ENCODE assay signal across 23 cellular contexts in the genomic region with DNA sequence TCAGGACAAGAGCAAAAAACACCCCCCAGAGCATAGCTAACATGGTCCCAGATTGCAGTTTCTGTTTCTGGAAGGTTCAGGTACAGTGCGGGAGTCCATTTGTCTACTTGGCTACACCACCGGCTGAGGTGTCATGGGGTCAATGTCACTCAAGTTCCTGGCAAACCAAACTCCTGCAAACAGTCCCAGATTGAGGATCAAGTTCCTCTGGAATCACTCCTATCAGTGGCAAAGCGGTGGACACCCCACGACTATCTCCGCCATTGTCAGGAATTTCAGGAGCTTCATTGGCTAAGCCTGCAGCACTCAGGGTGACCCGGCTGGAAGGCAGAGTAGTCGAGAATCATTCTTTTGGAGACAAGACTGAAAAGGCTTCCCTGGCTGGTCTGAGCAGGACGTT. TPM values are rescaled to one million over a fixed set of nuclear protein-coding genes. Genes with fewer than 3 reads are reported as not detected.
DNase-seq lines count a peak whose midpoint lies in the region; ATAC-seq, FAIRE-seq and TF ChIP-seq lines count a peak whose summit lies in the region.
"Had no signal": no experiment of that assay in that cellular context is flagged by ENCODE, and none has a peak within 500 bp of the region (broad histone marks: within the 10 kb centered on the region; RNA-seq: fewer than 3 reads in every experiment).

No MANE protein-coding gene starts in this region.

- H3K79me1 ChIP-seq in H1 (ENCODE audit: low read depth, low read length), result no peaks in the 10 kb centered on the region

- TF ChIP-seq EP300 in H1 (IDR thresholded peaks at IDR 0.05; ENCODE audit: borderline replicate concordance in 1 of 2, low read depth in 2 of 2, low read length in 2 of 2) (no peak), esophagus muscularis mucosa (IDR thresholded peaks at IDR 0.05) (no peak)

- H3K27ac ChIP-seq in H1 (ENCODE audit: low read depth, low read length) (no peak overlapping the region), esophagus muscularis mucosa (replicated peaks in 1 of 4) (no peak overlapping the region), liver (ENCODE audit: low read depth in 1 of 2, low read length in 2 of 2) (peak overlapping the region; percentile 80 to 94)
- H3K27ac ChIP-seq: BLaER1 treated with 17β-estradiol and CSF1 and Interleukin-3, amounts not matched to agents 10 nM and 100 nM; C4-2B had no signal

- TF ChIP-seq RAD21 in H1 (IDR thresholded peaks at IDR 0.05 in 1 of 2, conservative IDR thresholded peaks at IDR 0.05 in 1 of 2; ENCODE audit: low read depth in 2 of 2, low read length in 2 of 2), result no peak
- peak; percentile 23 to 58 for TF ChIP-seq RAD21 in liver (IDR thresholded peaks at IDR 0.05)

- H2BK15ac ChIP-seq in H1 (ENCODE audit: low read length), result no peak overlapping the region

- H3K4me1 ChIP-seq in H1 (replicated peaks in 1 of 4; ENCODE audit: control insufficient read depth in 3 of 4, insufficient read depth in 4 of 4, low read length in 3 of 4) (peaks cover 0 to 6% (median 3%) of the 10 kb centered on the region in 4 experiments; a peak in 5 of 7 replicates), esophagus muscularis mucosa (peaks cover 0 to 19% (median 11%) of the 10 kb centered on the region in 4 donors), liver (ENCODE audit: control insufficient read depth in 4 of 4, insufficient read depth in 4 of 4, low read length in 3 of 4) (peaks cover 0 to 33% (median 12%) of the 10 kb centered on the region in 4 donors)
- H3K4me1 ChIP-seq: BLaER1 treated with 17β-estradiol and CSF1 and Interleukin-3, amounts not matched to agents 10 nM and 100 nM had no signal

- no peak overlapping the region for H2BK5ac ChIP-seq in H1 (ENCODE audit: low read depth, low read length)

- H3K4me2 ChIP-seq in H1 (ENCODE audit: insufficient read depth in 1 of 2, low read depth in 2 of 2, low read length in 2 of 2), result no peak overlapping the region
- H3K4me2 ChIP-seq: BLaER1 treated with 17β-estradiol and CSF1 and Interleukin-3, amounts not matched to agents 10 nM and 100 nM had no signal

- H4K5ac ChIP-seq in H1 (ENCODE audit: insufficient read length, low read depth, low read length), result no peak overlapping the region

- intact Hi-C loops in esophagus muscularis mucosa (cut with DNase I), result no loop called here

- no peak overlapping the region for H2BK120ac ChIP-seq in H1 (replicated peaks; ENCODE audit: low read depth, low read length)

- H2BK20ac ChIP-seq in H1 (ENCODE audit: low read length), result no peak overlapping the region

- H3K4me3 ChIP-seq in H1 (ENCODE audit: extremely low read depth in 1 of 4, insufficient read depth in 2 of 4, low read depth in 3 of 4, low read length in 4 of 4), result no peak overlapping the region
- no peak overlapping the region for H3K4me3 ChIP-seq in esophagus muscularis mucosa
- H3K4me3 ChIP-seq in liver (ENCODE audit: low read depth in 1 of 3, low read length in 3 of 3), result peak overlapping the region; percentile 14 to 64 (median 41)
- H3K4me3 ChIP-seq: BLaER1 treated with 17β-estradiol and CSF1 and Interleukin-3, amounts not matched to agents 10 nM and 100 nM had no signal

- H4K8ac ChIP-seq in H1 (ENCODE audit: extremely low read depth, insufficient read depth, low read length), result no peak overlapping the region

- 84% methylated on average over 8 of the region's 8 CpGs; no CpG with 5 or more reads in 1 of the 2 experiments for WGBS in H1 (ENCODE audit: extremely low coverage in 1 of 2, insufficient coverage in 1 of 2, insufficient read length in 1 of 2, insufficient replicate concordance in 2 of 2, low coverage in 1 of 2, low lambda C conversion rate in 2 of 2, missing lambda C conversion rate in 1 of 2), 2 experiments
- WGBS in esophagus muscularis mucosa, result 83% methylated on average over 8 of the region's 8 CpGs
- WGBS in liver, result 31% methylated on average over 8 of the region's 8 CpGs

- H3K4ac ChIP-seq in H1 (replicated peaks; ENCODE audit: insufficient read length, low read depth, low read length), result no peak overlapping the region

- no peak overlapping the region for H3K18ac ChIP-seq in H1 (ENCODE audit: extremely low read depth, low read length)

- CTCF ChIA-PET in H1 (lab: Charles Lee; ENCODE audit: partially characterized antibody), result interaction anchor here (0.6 to 1.2 kb wide), 2 partner anchors 29 to 44 kb away, joined by 3 read pairs; no protein-coding TSS in a partner anchor

- 0 out of 2 replicates have a peak, but pooled peaks cover 2% of the 10 kb centered on the region for H3K23me2 ChIP-seq in H1 (ENCODE audit: low read depth, low read length)

- H3K36me3 ChIP-seq in H1 (ENCODE audit: control insufficient read depth in 2 of 4, insufficient read depth in 4 of 4, low read length in 3 of 4) (no peaks in the 10 kb centered on the region), esophagus muscularis mucosa (no peaks in the 10 kb centered on the region), liver (ENCODE audit: control insufficient read depth in 4 of 4, insufficient read depth in 3 of 4, low read depth in 1 of 4, low read length in 3 of 4) (peaks cover 0 to 8% (median 3%) of the 10 kb centered on the region in 4 donors)
- H3K36me3 ChIP-seq: BLaER1 treated with 17β-estradiol and CSF1 and Interleukin-3, amounts not matched to agents 10 nM and 100 nM had no signal

- H3K79me2 ChIP-seq in H1 (ENCODE audit: control insufficient read depth in 1 of 2, insufficient read depth in 2 of 2, low read length in 2 of 2), result no peaks in the 10 kb centered on the region

- DNase-seq in H1 (ENCODE audit: low read depth in 1 of 2, low spot score in 2 of 2), result no peak
- DNase-seq in esophagus muscularis mucosa (ENCODE audit: extremely low spot score), result peak; percentile 68
- DNase-seq in left lobe of liver (ENCODE audit: low spot score), result peak; percentile 86
- no peak for DNase-seq in AG20443 (ENCODE audit: low spot score)
- DNase-seq in RKO (ENCODE audit: low spot score), result no peak
- DNase-seq in HCEC 1CT, result no peak
- DNase-seq: 8988T; ACHN; AML-193; Caco-2; Calu3; CD4-positive, alpha-beta T cell; CD8-positive, alpha-beta T cell; DMS79 treated with DMSO at 0.1 percent for 48 hours; GF-D8 had no signal

- peak overlapping the region; percentile 41; the same call in 1 of the 2 replicates for H2AFZ ChIP-seq in H1 (ENCODE audit: low read length)

- H4K91ac ChIP-seq in H1 (replicated peaks; ENCODE audit: insufficient read length, low read length), result no peak overlapping the region

- H3K9me3 ChIP-seq in H1 (ENCODE audit: insufficient read depth in 2 of 2, low read depth in 1 of 2, low read length in 1 of 2) (no peaks in the 10 kb centered on the region), esophagus muscularis mucosa (no peaks in the 10 kb centered on the region), liver (ENCODE audit: control insufficient read depth in 4 of 4, low read length in 3 of 4) (no peaks in the 10 kb centered on the region)
- H3K9me3 ChIP-seq: Caco-2 had no signal

- POLR2A ChIA-PET in H1 (lab: Charles Lee; ENCODE audit: partially characterized antibody), result no interaction called here

- no peak overlapping the region for H2AK5ac ChIP-seq in H1 (ENCODE audit: low read depth, low read length)

- H2BK12ac ChIP-seq in H1 (ENCODE audit: low read depth, low read length), result no peak overlapping the region; the same call in 1 of the 2 replicates

- H3K14ac ChIP-seq in H1 (ENCODE audit: insufficient read length), result no peak overlapping the region

- H3K27me3 ChIP-seq in H1 (replicated peaks in 1 of 4; ENCODE audit: control insufficient read depth in 3 of 4, extremely low read depth in 1 of 4, insufficient read depth in 3 of 4, low read length in 3 of 4), result no peaks in the 10 kb centered on the region
- no peaks in the 10 kb centered on the region for H3K27me3 ChIP-seq in esophagus muscularis mucosa
- no peaks in the 10 kb centered on the region for H3K27me3 ChIP-seq in liver (ENCODE audit: control insufficient read depth in 4 of 4, insufficient read depth in 4 of 4, low read length in 3 of 4)
- H3K27me3 ChIP-seq: BLaER1 treated with 17β-estradiol and CSF1 and Interleukin-3, amounts not matched to agents 10 nM and 100 nM had no signal

- FAIRE-seq in H1 (lab: Jason Lieb, UNC), result no peak
- FAIRE-seq: A204.1, D721Med, G401.6, GM12891 had no signal

- H4K20me1 ChIP-seq in H1 (replicated peaks in 1 of 2; ENCODE audit: control insufficient read depth in 1 of 2, insufficient read depth in 2 of 2, low read length in 2 of 2), result peaks cover 0 to under 1% of the 10 kb centered on the region in 2 experiments
- H4K20me1 ChIP-seq: BLaER1 treated with 17β-estradiol and CSF1 and Interleukin-3, amounts not matched to agents 10 nM and 100 nM had no signal

- no peak overlapping the region for H3K23ac ChIP-seq in H1 (ENCODE audit: insufficient read length)

- TF ChIP-seq POLR2A in H1 (IDR thresholded peaks at IDR 0.05; ENCODE audit: control extremely low read depth in 1 of 2, low read depth in 2 of 2, low read length in 2 of 2) (no peak), esophagus muscularis mucosa (IDR thresholded peaks at IDR 0.05; ENCODE audit: low read depth) (no peak)

- no peak for TF ChIP-seq CTCF in H1 (IDR thresholded peaks at IDR 0.05; ENCODE audit: control extremely low read depth in 1 of 3, insufficient read depth in 1 of 3, low read depth in 1 of 3, low read length in 3 of 3)
- TF ChIP-seq CTCF in esophagus muscularis mucosa (IDR thresholded peaks at IDR 0.05), result no peak
- TF ChIP-seq CTCF in liver (IDR thresholded peaks at IDR 0.05; ENCODE audit: low read depth, low read length, missing input control), result no peak

- H3K56ac ChIP-seq in H1 (replicated peaks; ENCODE audit: insufficient read length, low read depth, low read length), result no peak overlapping the region

- H3K9ac ChIP-seq in H1 (replicated peaks in 1 of 4; ENCODE audit: extremely low read depth in 1 of 4, low read depth in 3 of 4, low read length in 3 of 4) (no peak overlapping the region), liver (ENCODE audit: low read depth in 1 of 2, low read length in 2 of 2) (peak overlapping the region in 1 of 2 donors; percentile 82)
- H3K9ac ChIP-seq: BLaER1 treated with 17β-estradiol and CSF1 and Interleukin-3, amounts not matched to agents 10 nM and 100 nM had no signal

- peak; percentile 79 for ATAC-seq in left lobe of liver
- ATAC-seq in HG03196 (IDR thresholded peaks at IDR 0.05; ENCODE audit: unreplicated experiment), result no peak
- ATAC-seq: CD8-positive, alpha-beta T cell had no signal

RNA-seq across cellular contexts. Expression of a gene that starts 41.8 kb away (rescaled TPM):
- total RNA-seq in H1 (2021; fragmentation: NEBNext Ultra II Directional; extraction: Animal tissue kit (Norgen Biotek cat#: 25700)), result 0.45 and 0.98 TPM in 2 replicates
- polyA plus RNA-seq in H1 (2011; rRNA removed) (0.12 and 0.16 TPM in 2 replicates), liver (1,000 to 10,000 TPM in 1 of 2 donors, 100 to 1,000 TPM in 1; 471 to 1,107 TPM)
- 0.30 TPM for polyA plus RNA-seq in H1 (2011; cell fraction: cytosol; rRNA removed)
- 0.74 TPM for polyA plus RNA-seq in H1 (2011; cell fraction: nucleus; rRNA removed)
- polyA plus RNA-seq in H1 (2012, experiment 1 of 2), result 0.15 to 1.3 TPM (median 0.21 TPM) in 4 replicates
- polyA plus RNA-seq in H1 (2012, experiment 2 of 2), result not detected
- polyA plus RNA-seq in H1 (2013, experiment 1 of 2), result 0.69 TPM
- 0.39 TPM for polyA plus RNA-seq in H1 (2013, experiment 2 of 2)
- 0.73 TPM in 1 of 2 replicates, not detected in the other for polyA minus RNA-seq in H1 (2011; rRNA and poly(A)+ RNA removed)
- not detected for polyA minus RNA-seq in H1 (2011; cell fraction: cytosol; rRNA and poly(A)+ RNA removed)
- 1.5 TPM for polyA minus RNA-seq in H1 (2011; cell fraction: nucleus; rRNA and poly(A)+ RNA removed)
- total RNA-seq in esophagus muscularis mucosa (under 1 TPM in 3 of 4 donors, not detected in 1; 0.26 to 0.52 (median 0.33) TPM), left lobe of liver (1,378 TPM), liver (100 to 1,000 TPM in 1 of 2 donors, under 1 TPM in 1; 0.79 to 407 TPM)

Comparison
In these comparisons a context has a peak if more than half of its experiments do, and no peak if none do; other contexts are left out.
1. DNase-seq: peak in esophagus muscularis mucosa (single experiment) and left lobe of liver (single experiment); none in H1 (0 of 2), AG20443 (single experiment), RKO (single experiment) and HCEC 1CT (single experiment).
2. H3K27ac ChIP-seq: peak in liver (2 of 2); none in H1 (single experiment) and esophagus muscularis mucosa (0 of 4).
3. H3K4me3 ChIP-seq: peak in liver (3 of 3); none in H1 (0 of 4) and esophagus muscularis mucosa (0 of 4).